In the genomic region with DNA sequence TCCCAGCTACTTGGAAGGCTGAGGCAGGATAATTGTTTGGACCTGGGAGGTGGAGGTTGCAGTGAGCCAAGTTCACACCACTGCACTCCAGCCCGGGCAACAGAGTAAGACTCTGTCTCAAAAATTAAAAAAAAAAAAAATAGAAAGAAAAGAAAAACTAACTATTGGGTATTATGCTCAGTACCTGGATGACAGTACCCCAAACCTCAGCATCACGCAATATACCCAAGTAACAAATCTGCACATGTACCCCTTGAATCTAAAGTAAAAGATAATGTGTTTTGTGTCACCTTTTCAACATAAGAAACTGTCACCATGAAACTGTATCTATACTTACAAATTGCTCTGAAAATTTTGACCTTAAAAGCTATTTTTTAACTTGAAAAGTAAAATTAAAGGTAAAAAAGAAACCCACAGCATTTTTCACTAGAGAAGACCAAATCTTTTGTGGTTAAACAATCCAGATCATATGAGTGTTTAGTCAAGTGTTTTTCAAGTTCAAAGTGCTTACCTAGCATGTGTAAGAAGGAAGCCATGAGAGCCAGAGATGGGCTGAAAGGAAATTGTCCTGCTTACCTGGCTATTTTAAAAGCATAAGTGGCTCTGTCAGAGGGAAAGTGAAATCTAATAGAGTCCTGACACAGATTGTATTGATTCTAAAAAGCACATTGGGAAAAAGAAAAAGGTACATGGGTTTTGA, we compare ENCODE assay signal across 17 cellular contexts. TPM values are rescaled to one million over a fixed set of nuclear protein-coding genes. Genes with fewer than 3 reads are reported as not detected.
DNase-seq lines count a peak whose midpoint lies in the region; ATAC-seq, FAIRE-seq and TF ChIP-seq lines count a peak whose summit lies in the region.
"Had no signal": no experiment of that assay in that cellular context is flagged by ENCODE, and none has a peak within 500 bp of the region (broad histone marks: within the 10 kb centered on the region; RNA-seq: fewer than 3 reads in every experiment).

No MANE protein-coding gene starts in this region.

- peaks cover 7% of the 10 kb centered on the region for H3K36me3 Mint-ChIP-seq in memory B cell
- H3K36me3 Mint-ChIP-seq: activated naive CD4-positive, alpha-beta T cell treated with anti-CD3 and anti-CD28 coated beads, Interleukin-2, amount 50 U/mL, for 72 hours had no signal

- H3K4me3 Mint-ChIP-seq in memory B cell, result no peak overlapping the region
- H3K4me3 Mint-ChIP-seq: activated CD4-positive, alpha-beta T cell treated with anti-CD3 and anti-CD28 coated beads for 36 hours; HFFc6 had no signal

- no peaks in the 10 kb centered on the region for H3K27me3 Mint-ChIP-seq in memory B cell
- H3K27me3 Mint-ChIP-seq: activated CD4-positive, alpha-beta T cell treated with anti-CD3 and anti-CD28 coated beads for 36 hours had no signal

- DNase-seq in GM12891 (ENCODE audit: insufficient read length, low spot score) (no peak), RCC 7860 (ENCODE audit: low spot score) (no peak), memory B cell (ENCODE audit: low spot score in 2 of 2) (no peak), HEK293T (ENCODE audit: extremely low spot score) (no peak), hypothalamus (lab: John Stamatoyannopoulos, UW) (no peak), iPS-NIHi11 (ENCODE audit: low spot score) (no peak)
- DNase-seq: activated CD4-positive, alpha-beta T cell treated with anti-CD3 and anti-CD28 coated beads for 36 hours; activated T-cell treated with anti-CD3 and anti-CD28 coated beads for 4 hours; brain microvascular endothelial cell; foreskin melanocyte; GDM1; HFFc6; stimulated activated CD4-positive, alpha-beta T cell treated with anti-CD3 and anti-CD28 coated beads, Interleukin-2, amount 100 ng/mL, for 48 hours; T-helper 9 cell had no signal

- CTCF ChIA-PET in HEK293T (lab: Yijun Ruan, JAX), result no interaction called here

- ATAC-seq in GM21390 (IDR thresholded peaks at IDR 0.05; ENCODE audit: unreplicated experiment) (peak; percentile 50), memory B cell (ENCODE audit: low read depth) (no peak)
- ATAC-seq: activated CD4-positive, alpha-beta T cell treated with anti-CD3 and anti-CD28 coated beads for 36 hours; HepG2 had no signal

- H3K27ac Mint-ChIP-seq in memory B cell, result peak overlapping the region; percentile 46
- H3K27ac Mint-ChIP-seq: activated CD4-positive, alpha-beta T cell treated with anti-CD3 and anti-CD28 coated beads for 36 hours; HFFc6 had no signal

- peaks cover 24% of the 10 kb centered on the region for H3K4me1 Mint-ChIP-seq in memory B cell

- peaks cover 3% of the 10 kb centered on the region for H3K9me3 Mint-ChIP-seq in memory B cell
- H3K9me3 Mint-ChIP-seq: HFFc6 had no signal

- FAIRE-seq in GM12891 (lab: Jason Lieb, UNC) (peak; percentile 74), RCC 7860 (lab: Jason Lieb, UNC) (peak; percentile 57)
- FAIRE-seq: HepG2 had no signal

- TF ChIP-seq POLR2A in GM12891 (IDR thresholded peaks at IDR 0.05; ENCODE audit: low read depth, low read length), result no peak

- POLR2A ChIA-PET in HEK293T (lab: Yijun Ruan, JAX), result no interaction called here

TF ChIP-seq in GM12891, 5 proteins besides CTCF, POLR2A, EP300 and RAD21:
- no peak for TF ChIP-seq POLR2AphosphoS5 (IDR thresholded peaks at IDR 0.05; ENCODE audit: low read depth, low read length)
- no peak for TF ChIP-seq TAF1 (IDR thresholded peaks at IDR 0.05; ENCODE audit: low read depth, low read length)
- no peak for TF ChIP-seq SPI1 (IDR thresholded peaks at IDR 0.05; ENCODE audit: low read depth, low read length)
- TF ChIP-seq POU2F2 (IDR thresholded peaks at IDR 0.05; ENCODE audit: low read depth, low read length), result no peak
- TF ChIP-seq PAX5 (IDR thresholded peaks at IDR 0.05; ENCODE audit: insufficient read depth, low read length, severe bottlenecking), result no peak

TF ChIP-seq in HEK293T, 16 proteins besides CTCF, POLR2A, EP300 and RAD21:
- no peak for TF ChIP-seq SP1 (IDR thresholded peaks at IDR 0.05)
- TF ChIP-seq SUZ12 (IDR thresholded peaks at IDR 0.05), result no peak
- no peak for TF ChIP-seq NFRKB (IDR thresholded peaks at IDR 0.05)
- no peak for TF ChIP-seq TARDBP (IDR thresholded peaks at IDR 0.05)
- TF ChIP-seq FOXK2 (IDR thresholded peaks at IDR 0.05), result no peak
- TF ChIP-seq ELF4 (IDR thresholded peaks at IDR 0.05), result no peak
- TF ChIP-seq LEF1 (IDR thresholded peaks at IDR 0.05; ENCODE audit: borderline replicate concordance), result no peak
- no peak for TF ChIP-seq BHLHE40 (IDR thresholded peaks at IDR 0.05; ENCODE audit: borderline replicate concordance)
TF ChIP-seq in HEK293T: peak in this region for 0.

RNA-seq across cellular contexts. Expression of a gene that starts 50.5 kb away (rescaled TPM):
- 94.9 TPM for polyA plus RNA-seq in GM12891 (2012; ENCODE audit: low read depth, missing spikeins)
